In genomic region chr14:58864751-58865519, GRCh38 we compare ENCODE assay signal across 14 cellular contexts.
DNase-seq lines count a peak whose midpoint lies in the region; ATAC-seq and TF ChIP-seq lines count a peak whose summit lies in the region.
"Had no signal": no experiment of that assay in that cellular context is flagged by ENCODE, and none has a peak within 500 bp of the region (broad histone marks: within the 10 kb centered on the region; RNA-seq: fewer than 3 reads in every experiment).

No MANE protein-coding gene starts in this region.

- in situ Hi-C loops in ACHN (cut with HindIII; ENCODE audit: low pct_ligation_motif_present, low pct_unique_long_range_greater_than_20kb, low sequenced_read_pairs) = no loop called here

- H4K20me1 ChIP-seq in neural progenitor cell (ENCODE audit: low read depth) = no peaks in the 10 kb centered on the region

- no peaks in the 10 kb centered on the region for H3K36me3 ChIP-seq in neural progenitor cell
- H3K36me3 ChIP-seq: upper lobe of left lung had no signal

- intact Hi-C loops in Calu3 (cut with micrococcal nuclease; ENCODE audit: unreplicated experiment) = no loop called here

- CTCF ChIA-PET in Calu3 (lab: Charles Lee) = no interaction called here

- H3K27me3 Mint-ChIP-seq in neural progenitor cell (ENCODE audit: insufficient read depth, low read depth) (peaks cover 2% of the 10 kb centered on the region), Calu3 (ENCODE audit: unreplicated experiment) (peaks cover 16% of the 10 kb centered on the region)
- peaks cover 0 to 11% of the 10 kb centered on the region in 2 donors for H3K27me3 Mint-ChIP-seq in natural killer cell treated with Interleukin-12 subunit alpha and Interleukin-12 subunit beta and Interleukin-15 and Interleukin-18, amount 100 ng/mL, for 72 hours
- H3K27me3 Mint-ChIP-seq: activated CD4-positive, alpha-beta T cell treated with anti-CD3 and anti-CD28 coated beads, Interleukin-2, amount 10 ng/mL, durations not matched to agents 24 days and 14 days; progenitor cell of endocrine pancreas had no signal

- H2AFZ ChIP-seq in neural progenitor cell (replicated peaks) = peak overlapping the region; percentile 84

- no TSS peak for BruUV-seq in Calu3 (replicated peaks; lab: Mats Ljungman, UMichigan)

- H3K4me3 ChIP-seq in fibroblast of pulmonary artery (replicated peaks; ENCODE audit: low read depth, low read length) (no peak overlapping the region), neural progenitor cell (no peak overlapping the region)
- H3K4me3 ChIP-seq: GM12878, upper lobe of left lung had no signal

- H3K79me2 ChIP-seq in neural progenitor cell (ENCODE audit: low read depth) = no peaks in the 10 kb centered on the region

- H3K4me1 Mint-ChIP-seq in neural progenitor cell (peaks cover 16% of the 10 kb centered on the region), Calu3 (ENCODE audit: low read depth, unreplicated experiment) (no peaks in the 10 kb centered on the region)
- no peaks in the 10 kb centered on the region for H3K4me1 Mint-ChIP-seq in natural killer cell treated with Interleukin-12 subunit alpha and Interleukin-12 subunit beta and Interleukin-15 and Interleukin-18, amount 100 ng/mL, for 72 hours (ENCODE audit: low read depth in 2 of 2)
- H3K4me1 Mint-ChIP-seq: activated CD4-positive, alpha-beta T cell treated with anti-CD3 and anti-CD28 coated beads, Interleukin-2, amount 10 ng/mL, durations not matched to agents 24 days and 14 days; CD4-positive, alpha-beta memory T cell had no signal

- H3K4me3 Mint-ChIP-seq in neural progenitor cell (no peak overlapping the region), Calu3 (ENCODE audit: low read depth, unreplicated experiment) (no peak overlapping the region)
- H3K4me3 Mint-ChIP-seq in natural killer cell treated with Interleukin-12 subunit alpha and Interleukin-12 subunit beta and Interleukin-15 and Interleukin-18, amount 100 ng/mL, for 72 hours = no peak overlapping the region
- H3K4me3 Mint-ChIP-seq: activated CD4-positive, alpha-beta T cell treated with anti-CD3 and anti-CD28 coated beads, Interleukin-2, amount 10 ng/mL, durations not matched to agents 24 days and 14 days; CD4-positive, alpha-beta memory T cell had no signal

- ATAC-seq in natural killer cell treated with Interleukin-12 subunit alpha and Interleukin-12 subunit beta and Interleukin-15 and Interleukin-18, amount 100 ng/mL, for 72 hours = no peak
- no peak for ATAC-seq in GM18868 (IDR thresholded peaks at IDR 0.05; ENCODE audit: unreplicated experiment)
- ATAC-seq: GM12878 had no signal

- no peaks in the 10 kb centered on the region for H3K27me3 ChIP-seq in neural progenitor cell
- H3K27me3 ChIP-seq: upper lobe of left lung had no signal

- DNase-seq in DMS 273 treated with DMSO at 0.1 percent for 48 hours (lab: John Stamatoyannopoulos, UW) (peak; percentile 77), NCI-H82 treated with DMSO at 0.1 percent for 48 hours (lab: John Stamatoyannopoulos, UW; ENCODE audit: unreplicated experiment) (peak; percentile 78), fibroblast of pulmonary artery (ENCODE audit: low read depth) (peak; percentile 95), neural progenitor cell (ENCODE audit: low spot score) (no peak), Calu3 (no peak), ACHN (no peak)
- DNase-seq in natural killer cell treated with Interleukin-12 subunit alpha and Interleukin-12 subunit beta and Interleukin-15 and Interleukin-18, amount 100 ng/mL, for 72 hours (ENCODE audit: low spot score) = no peak
- DNase-seq: activated CD4-positive, alpha-beta T cell treated with anti-CD3 and anti-CD28 coated beads, Interleukin-2, amount 10 ng/mL, durations not matched to agents 24 days and 14 days; CD4-positive, alpha-beta memory T cell; NCI-H2081 treated with DMSO at 0.1 percent for 48 hours; upper lobe of left lung had no signal

- H3K9me3 ChIP-seq in neural progenitor cell (ENCODE audit: low read depth) = no peaks in the 10 kb centered on the region
- H3K9me3 ChIP-seq: upper lobe of left lung had no signal

- H3K4me2 ChIP-seq in neural progenitor cell = no peak overlapping the region

- TF ChIP-seq CTCF in fibroblast of pulmonary artery (IDR thresholded peaks at IDR 0.05; ENCODE audit: low read length, missing control alignments) (no peak), neural progenitor cell (IDR thresholded peaks at IDR 0.05) (no peak), Calu3 (IDR thresholded peaks at IDR 0.05; ENCODE audit: unreplicated experiment) (no peak)

- H3K4me1 ChIP-seq in neural progenitor cell = peaks cover 27% of the 10 kb centered on the region
- H3K4me1 ChIP-seq: upper lobe of left lung had no signal

- no peaks in the 10 kb centered on the region for H3K36me3 Mint-ChIP-seq in neural progenitor cell
- H3K36me3 Mint-ChIP-seq in Calu3 (ENCODE audit: insufficient read depth, unreplicated experiment) = no peaks in the 10 kb centered on the region
- no peaks in the 10 kb centered on the region for H3K36me3 Mint-ChIP-seq in natural killer cell treated with Interleukin-12 subunit alpha and Interleukin-12 subunit beta and Interleukin-15 and Interleukin-18, amount 100 ng/mL, for 72 hours
- H3K36me3 Mint-ChIP-seq: CD4-positive, alpha-beta memory T cell had no signal

- peaks cover 12% of the 10 kb centered on the region for H3F3A ChIP-seq in neural progenitor cell (ENCODE audit: low read depth)

- H3K27ac ChIP-seq in neural progenitor cell = no peak overlapping the region
- H3K27ac ChIP-seq: upper lobe of left lung had no signal

- H3K27ac Mint-ChIP-seq in neural progenitor cell = no peak overlapping the region
- no peak overlapping the region for H3K27ac Mint-ChIP-seq in Calu3 (ENCODE audit: unreplicated experiment)
- no peak overlapping the region for H3K27ac Mint-ChIP-seq in natural killer cell treated with Interleukin-12 subunit alpha and Interleukin-12 subunit beta and Interleukin-15 and Interleukin-18, amount 100 ng/mL, for 72 hours
- H3K27ac Mint-ChIP-seq: activated CD4-positive, alpha-beta T cell treated with anti-CD3 and anti-CD28 coated beads, Interleukin-2, amount 10 ng/mL, durations not matched to agents 24 days and 14 days; CD4-positive, alpha-beta memory T cell; progenitor cell of endocrine pancreas had no signal

- no peak overlapping the region for H3K9ac ChIP-seq in neural progenitor cell

- H3K9me3 Mint-ChIP-seq in neural progenitor cell (no peaks in the 10 kb centered on the region), Calu3 (ENCODE audit: low read depth, unreplicated experiment) (no peaks in the 10 kb centered on the region)
- H3K9me3 Mint-ChIP-seq in natural killer cell treated with Interleukin-12 subunit alpha and Interleukin-12 subunit beta and Interleukin-15 and Interleukin-18, amount 100 ng/mL, for 72 hours = peaks cover 16% of the 10 kb centered on the region
- H3K9me3 Mint-ChIP-seq: activated CD4-positive, alpha-beta T cell treated with anti-CD3 and anti-CD28 coated beads, Interleukin-2, amount 10 ng/mL, durations not matched to agents 24 days and 14 days had no signal

Comparison
In these comparisons a context has a peak if more than half of its experiments do, and no peak if none do; other contexts are left out.
1. DNase-seq: peak in DMS 273 treated with DMSO at 0.1 percent for 48 hours (single experiment), NCI-H82 treated with DMSO at 0.1 percent for 48 hours (single experiment) and fibroblast of pulmonary artery (single experiment); none in neural progenitor cell (single experiment), Calu3 (single experiment), natural killer cell treated with Interleukin-12 subunit alpha and Interleukin-12 subunit beta and Interleukin-15 and Interleukin-18, amount 100 ng/mL, for 72 hours (single experiment) and ACHN (single experiment).